Comparison of ENCODE assay signal across 8 cellular contexts in the genomic region with DNA sequence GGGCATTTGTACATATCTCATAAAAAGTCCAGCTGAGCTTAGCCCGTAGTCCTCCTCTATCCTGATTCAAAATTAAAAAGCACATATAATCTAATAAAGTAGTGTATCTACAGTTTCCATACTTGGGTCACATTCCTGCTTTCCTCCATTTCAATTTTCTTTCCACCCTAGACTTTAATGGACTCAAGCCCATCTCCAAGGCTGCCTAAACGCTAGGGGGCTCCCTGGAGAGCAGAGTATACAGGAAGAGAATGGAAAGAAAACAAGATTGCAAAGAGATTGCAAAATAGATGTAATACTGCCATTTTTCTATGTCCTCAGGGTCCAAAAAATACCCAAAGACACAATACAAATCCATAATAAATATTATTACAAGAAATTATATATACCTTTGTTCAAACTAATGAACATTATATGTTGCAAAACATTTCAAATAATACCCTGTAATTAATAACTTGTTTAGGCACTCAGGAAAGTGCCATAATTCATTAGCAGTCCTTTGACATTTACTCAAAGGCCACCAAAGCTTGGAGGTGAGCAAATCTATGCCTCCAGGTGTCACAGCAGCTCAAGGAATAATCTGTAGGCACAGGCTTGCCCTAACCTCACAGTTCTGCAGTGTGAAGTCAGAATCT. TPM values are rescaled to one million over a fixed set of nuclear protein-coding genes. Genes with fewer than 3 reads are reported as not detected.
DNase-seq lines count a peak whose midpoint lies in the region; ATAC-seq and TF ChIP-seq lines count a peak whose summit lies in the region.

No MANE protein-coding gene starts in this region.

- H3K4me3 Mint-ChIP-seq in GM23338: peak overlapping the region; percentile 51; the same call in 1 of the 3 replicates
- H3K4me3 Mint-ChIP-seq in activated CD4-positive, alpha-beta T cell treated with anti-CD3 and anti-CD28 coated beads for 36 hours: no peak overlapping the region

- H3K27ac ChIP-seq in GM23338 (ENCODE audit: low read depth): no peak overlapping the region
- peak overlapping the region in 32 of 59 donors; percentile 6 to 90 (median 38) for H3K27ac ChIP-seq in dorsolateral prefrontal cortex

- POLR2A ChIA-PET in activated CD4-positive, alpha-beta T cell treated with anti-CD3 and anti-CD28 coated beads for 36 hours (lab: Charles Lee): no interaction called here

- ATAC-seq in GM23338 (no peak), HG02678 (IDR thresholded peaks at IDR 0.05; ENCODE audit: unreplicated experiment) (no peak)
- ATAC-seq in activated CD4-positive, alpha-beta T cell treated with anti-CD3 and anti-CD28 coated beads for 36 hours: no peak

- peaks cover 8% of the 10 kb centered on the region for H4K20me1 ChIP-seq in GM23338 (replicated peaks; ENCODE audit: insufficient read depth)

- H3K36me3 ChIP-seq in GM23338 (ENCODE audit: insufficient read depth): peaks cover 10% of the 10 kb centered on the region

- peaks cover 19% of the 10 kb centered on the region for H3K4me1 Mint-ChIP-seq in GM23338
- H3K4me1 Mint-ChIP-seq in activated CD4-positive, alpha-beta T cell treated with anti-CD3 and anti-CD28 coated beads for 36 hours: peaks cover 30% of the 10 kb centered on the region

- DNase-seq in AML-193 (lab: John Stamatoyannopoulos, UW) (peak; percentile 92 to 93), GM23338 (ENCODE audit: low spot score) (peak; percentile 85), NCI-H446 (lab: John Stamatoyannopoulos, UW) (peak; percentile 68 to 69), dorsolateral prefrontal cortex (peak in 9 of 10 donors; percentile 53 to 83 (median 63)), midbrain (lab: John Stamatoyannopoulos, UW) (peak; percentile 82)
- peak; percentile 84 for DNase-seq in activated CD4-positive, alpha-beta T cell treated with anti-CD3 and anti-CD28 coated beads for 36 hours
- peak; percentile 57 for DNase-seq in stimulated activated naive CD4-positive, alpha-beta T cell treated with Interleukin-2 at 50 U/mL for 16 hours (lab: John Stamatoyannopoulos, UW)

- H3K4me1 ChIP-seq in GM23338 (ENCODE audit: insufficient read depth): peaks cover 20% of the 10 kb centered on the region; the same call in 1 of the 2 replicates

- H3K9me3 Mint-ChIP-seq in GM23338: peaks cover 3% of the 10 kb centered on the region; the same call in 1 of the 3 replicates
- no peaks in the 10 kb centered on the region for H3K9me3 Mint-ChIP-seq in activated CD4-positive, alpha-beta T cell treated with anti-CD3 and anti-CD28 coated beads for 36 hours (ENCODE audit: low read depth)

- TF ChIP-seq CTCF in GM23338 (conservative IDR thresholded peaks at IDR 0.05; ENCODE audit: low read depth in 2 of 2) (peak; percentile 84 to 94), dorsolateral prefrontal cortex (IDR thresholded peaks at IDR 0.05 in 54 of 56, conservative IDR thresholded peaks at IDR 0.05 in 2 of 56; ENCODE audit: low read depth in 1 of 56, partially characterized antibody in 56 of 56) (peak; percentile 37 to 87 (median 69))

- H3K4me2 ChIP-seq in GM23338: no peak overlapping the region

- intact Hi-C loops in activated CD4-positive, alpha-beta T cell treated with anti-CD3 and anti-CD28 coated beads for 36 hours (cut with DNase I, micrococcal nuclease): loop anchor here in 1 of 2 experiments (1.0 to 10.0 kb wide), 2 partner anchors 9 to 1058 kb away; a partner anchor contains a TSS
- intact Hi-C loops in dorsolateral prefrontal cortex (cut with DNase I): loop anchor here (2.0 to 5.0 kb wide), 4 partner anchors 75 to 375 kb away; a partner anchor contains a TSS

- no peak overlapping the region; the same call in 1 of the 2 replicates for H2AFZ ChIP-seq in GM23338

- CTCF ChIA-PET in activated CD4-positive, alpha-beta T cell treated with anti-CD3 and anti-CD28 coated beads for 36 hours (lab: Charles Lee): interaction anchor here (0.5 to 10.6 kb wide), 21 partner anchors 8 to 365 kb away, joined by 3 to 153 read pairs (median 7); a partner anchor contains a TSS

- peaks cover 2% of the 10 kb centered on the region for H3K27me3 Mint-ChIP-seq in GM23338 (ENCODE audit: insufficient read depth, low read depth, poor library complexity)
- H3K27me3 Mint-ChIP-seq in activated CD4-positive, alpha-beta T cell treated with anti-CD3 and anti-CD28 coated beads for 36 hours: no peaks in the 10 kb centered on the region

- no peak overlapping the region for H3K4me3 ChIP-seq in GM23338
- H3K4me3 ChIP-seq in dorsolateral prefrontal cortex: no peak overlapping the region

- no peaks in the 10 kb centered on the region for H3K9me2 ChIP-seq in GM23338 (ENCODE audit: insufficient read depth)

- H3F3A ChIP-seq in GM23338 (replicated peaks; ENCODE audit: low read depth): no peaks in the 10 kb centered on the region

- H3K27me3 ChIP-seq in GM23338 (ENCODE audit: insufficient read depth) (no peaks in the 10 kb centered on the region), dorsolateral prefrontal cortex (no peaks in the 10 kb centered on the region)

- peak overlapping the region; percentile 75; the same call in 1 of the 2 replicates for H3K27ac Mint-ChIP-seq in GM23338
- H3K27ac Mint-ChIP-seq in activated CD4-positive, alpha-beta T cell treated with anti-CD3 and anti-CD28 coated beads for 36 hours: peak overlapping the region; percentile 73

- H3K36me3 Mint-ChIP-seq in GM23338 (ENCODE audit: low read depth): peaks cover 20% of the 10 kb centered on the region
- peaks cover 22% of the 10 kb centered on the region for H3K36me3 Mint-ChIP-seq in activated CD4-positive, alpha-beta T cell treated with anti-CD3 and anti-CD28 coated beads for 36 hours (ENCODE audit: low read depth)

- peaks cover 25% of the 10 kb centered on the region for H3K79me2 ChIP-seq in GM23338 (replicated peaks; ENCODE audit: insufficient read depth)

TF ChIP-seq in GM23338, 12 proteins besides CTCF, POLR2A, EP300 and RAD21:
- TF ChIP-seq POLR2AphosphoS5 (IDR thresholded peaks at IDR 0.05; ENCODE audit: low read depth) (no peak), NANOG (IDR thresholded peaks at IDR 0.05; ENCODE audit: borderline replicate concordance) (no peak), EZH2 (IDR thresholded peaks at IDR 0.05; ENCODE audit: low read depth, unreplicated experiment) (no peak)
- TF ChIP-seq, protein P1, sequence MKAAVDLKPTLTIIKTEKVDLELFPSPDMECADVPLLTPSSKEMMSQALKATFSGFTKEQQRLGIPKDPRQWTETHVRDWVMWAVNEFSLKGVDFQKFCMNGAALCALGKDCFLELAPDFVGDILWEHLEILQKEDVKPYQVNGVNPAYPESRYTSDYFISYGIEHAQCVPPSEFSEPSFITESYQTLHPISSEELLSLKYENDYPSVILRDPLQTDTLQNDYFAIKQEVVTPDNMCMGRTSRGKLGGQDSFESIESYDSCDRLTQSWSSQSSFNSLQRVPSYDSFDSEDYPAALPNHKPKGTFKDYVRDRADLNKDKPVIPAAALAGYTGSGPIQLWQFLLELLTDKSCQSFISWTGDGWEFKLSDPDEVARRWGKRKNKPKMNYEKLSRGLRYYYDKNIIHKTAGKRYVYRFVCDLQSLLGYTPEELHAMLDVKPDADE (IDR thresholded peaks at IDR 0.05): no peak
TF ChIP-seq in GM23338: peak in this region for 0.

RNA-seq across cellular contexts. Expression of a gene that starts 2.4 kb away (rescaled TPM):
- 328 and 369 TPM in 2 replicates for total RNA-seq in GM23338 (2014; rRNA removed; shearing (Covaris generic))
- polyA plus RNA-seq in GM23338 (2016; fragmentation: Nextera tagmentation; extraction: Ambion mirVana): 147 and 157 TPM in 2 replicates
- 100 to 1,000 TPM; 276 to 279 TPM for total RNA-seq in activated CD4-positive, alpha-beta T cell treated with anti-CD3 and anti-CD28 coated beads for 36 hours
- total RNA-seq in dorsolateral prefrontal cortex: 10 to 100 TPM; 10.8 to 22.0 (median 16.5) TPM

RNA-seq across cellular contexts. Expression of a gene that starts 42.6 kb away (rescaled TPM):
- not detected in 2 replicates for total RNA-seq in GM23338 (2014; rRNA removed; shearing (Covaris generic))
- polyA plus RNA-seq in GM23338 (2016; fragmentation: Nextera tagmentation; extraction: Ambion mirVana): 0.35 TPM in 1 of 2 replicates, not detected in the other
- total RNA-seq in activated CD4-positive, alpha-beta T cell treated with anti-CD3 and anti-CD28 coated beads for 36 hours: 100 to 1,000 TPM; 155 to 157 TPM
- total RNA-seq in dorsolateral prefrontal cortex: under 1 TPM in 1 of 120 experiments, not detected in 119; 0.59 TPM

Comparison
In these comparisons a context has a peak if more than half of its experiments do, and no peak if none do; other contexts are left out.
1. RNA of a gene that starts 2.4 kb away (total RNA-seq): 328 to 369 TPM in GM23338 and 276 to 279 TPM in activated CD4-positive, alpha-beta T cell treated with anti-CD3 and anti-CD28 coated beads for 36 hours; 10.8 to 22.0 TPM in dorsolateral prefrontal cortex; every median in the first group is over 10 times any median in the second.
2. RNA of a gene that starts 42.6 kb away (total RNA-seq): 155 to 157 TPM in activated CD4-positive, alpha-beta T cell treated with anti-CD3 and anti-CD28 coated beads for 36 hours; not detected in GM23338 and 0.59 TPM in dorsolateral prefrontal cortex; every median in the first group is over 10 times any median in the second.
3. Peak in every context shown above with its lines, with median percentiles within 50 percentile points of each other: DNase-seq.